Comparison of ENCODE assay signal across 1 cellular context in the genomic region with DNA sequence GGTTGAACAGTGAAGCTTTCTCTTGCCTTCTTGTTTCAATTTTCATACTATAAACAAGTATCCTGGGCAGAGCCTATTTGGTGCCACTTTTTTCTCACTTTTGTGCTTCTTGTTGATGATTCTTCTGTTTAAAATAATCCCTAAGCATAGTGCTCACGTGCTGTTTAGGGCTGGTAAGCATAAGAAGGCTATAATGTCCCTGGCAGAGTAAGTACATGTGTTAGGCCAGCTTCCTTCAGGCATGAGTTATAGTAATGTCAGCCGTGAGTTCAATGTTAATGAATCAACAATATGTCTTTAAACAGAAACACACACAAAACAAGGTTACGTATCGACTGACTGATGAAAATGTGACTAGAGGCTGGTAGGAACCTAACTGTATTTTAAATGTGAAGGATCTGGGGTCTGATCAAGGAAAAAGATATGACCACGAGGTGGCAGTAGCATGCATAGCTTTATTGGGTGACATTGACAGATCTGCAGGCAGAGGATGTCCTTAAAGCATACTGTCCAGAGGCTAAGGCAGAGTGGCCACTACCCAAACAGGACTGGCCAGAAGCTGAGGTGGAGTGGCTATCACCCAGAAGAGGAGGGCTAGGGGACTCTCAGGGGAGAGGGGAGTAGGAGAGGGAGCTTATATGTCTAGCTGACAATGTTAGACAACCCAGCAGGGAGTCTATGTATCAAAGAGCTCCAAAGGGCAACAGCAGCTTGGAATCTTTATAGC.
TF ChIP-seq lines count a peak whose summit lies in the region.

No MANE protein-coding gene starts in this region.

TF ChIP-seq in endothelial cell of umbilical vein, 7 proteins besides CTCF, POLR2A, EP300 and RAD21 (continued from another document):
- TF ChIP-seq EZH2 (IDR thresholded peaks at IDR 0.05; ENCODE audit: borderline replicate concordance, low read depth, low read length, severe bottlenecking) (no peak), FOS (IDR thresholded peaks at IDR 0.05; ENCODE audit: borderline replicate concordance, insufficient read depth, low read length) (no peak)
